In the genomic region with DNA sequence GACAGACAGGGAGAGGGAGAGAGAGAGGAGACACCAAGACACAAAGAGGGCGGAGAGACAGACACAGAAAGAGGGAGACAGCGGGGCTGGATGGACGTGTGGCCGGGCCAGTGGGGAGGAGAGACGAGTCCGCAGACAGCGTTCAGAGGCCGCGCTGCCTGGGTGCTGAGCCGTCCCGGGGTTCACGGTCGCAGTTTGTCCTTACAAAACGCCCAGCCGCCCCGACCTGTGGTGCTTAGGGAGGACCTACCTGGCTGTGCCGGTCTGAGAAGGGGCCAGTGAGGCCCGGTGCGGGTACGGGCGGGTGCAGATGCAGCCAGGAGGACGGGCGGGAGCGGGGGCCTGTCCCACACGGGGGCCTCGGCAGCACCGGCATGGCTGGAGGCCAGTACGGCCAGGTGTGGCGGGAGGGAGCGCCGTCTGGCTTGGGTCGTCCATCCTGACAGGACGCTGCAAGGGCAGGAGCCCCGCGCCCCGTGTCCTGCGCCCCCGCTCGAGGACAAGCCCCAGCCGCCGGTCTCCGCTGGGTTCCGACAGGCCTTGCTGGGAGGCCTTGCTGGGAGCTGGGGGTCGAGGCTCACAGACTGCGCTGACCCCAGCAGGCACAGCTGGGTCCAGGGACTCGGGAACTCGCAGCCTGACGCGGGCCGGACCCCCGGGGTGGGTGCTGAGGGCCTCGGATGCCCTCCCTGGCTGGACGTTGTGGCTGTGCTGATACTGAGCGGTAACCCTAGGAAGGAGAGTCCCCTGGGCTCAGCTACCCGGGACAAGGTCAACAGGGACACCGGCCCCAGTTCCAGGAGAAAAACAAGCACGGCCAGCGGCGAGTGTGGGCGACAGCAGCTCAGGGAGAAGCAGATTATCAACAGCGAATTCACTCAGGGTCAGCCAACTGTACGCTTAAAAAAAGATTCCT, we compare ENCODE assay signal across 1 cellular context.
A peak's percentile ranks its signal among the peaks of the same experiment; 100 is the strongest.
TF ChIP-seq lines count a peak whose summit lies in the region.

No MANE protein-coding gene starts in this region.

TF ChIP-seq in HepG2, 621 proteins besides CTCF, POLR2A, EP300 and RAD21 (continued from another document):
- TF ChIP-seq, protein P1, sequence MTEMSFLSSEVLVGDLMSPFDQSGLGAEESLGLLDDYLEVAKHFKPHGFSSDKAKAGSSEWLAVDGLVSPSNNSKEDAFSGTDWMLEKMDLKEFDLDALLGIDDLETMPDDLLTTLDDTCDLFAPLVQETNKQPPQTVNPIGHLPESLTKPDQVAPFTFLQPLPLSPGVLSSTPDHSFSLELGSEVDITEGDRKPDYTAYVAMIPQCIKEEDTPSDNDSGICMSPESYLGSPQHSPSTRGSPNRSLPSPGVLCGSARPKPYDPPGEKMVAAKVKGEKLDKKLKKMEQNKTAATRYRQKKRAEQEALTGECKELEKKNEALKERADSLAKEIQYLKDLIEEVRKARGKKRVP (CRISPR knock-in tag; IDR thresholded peaks at IDR 0.05): no peak
- TF ChIP-seq, protein P2, sequence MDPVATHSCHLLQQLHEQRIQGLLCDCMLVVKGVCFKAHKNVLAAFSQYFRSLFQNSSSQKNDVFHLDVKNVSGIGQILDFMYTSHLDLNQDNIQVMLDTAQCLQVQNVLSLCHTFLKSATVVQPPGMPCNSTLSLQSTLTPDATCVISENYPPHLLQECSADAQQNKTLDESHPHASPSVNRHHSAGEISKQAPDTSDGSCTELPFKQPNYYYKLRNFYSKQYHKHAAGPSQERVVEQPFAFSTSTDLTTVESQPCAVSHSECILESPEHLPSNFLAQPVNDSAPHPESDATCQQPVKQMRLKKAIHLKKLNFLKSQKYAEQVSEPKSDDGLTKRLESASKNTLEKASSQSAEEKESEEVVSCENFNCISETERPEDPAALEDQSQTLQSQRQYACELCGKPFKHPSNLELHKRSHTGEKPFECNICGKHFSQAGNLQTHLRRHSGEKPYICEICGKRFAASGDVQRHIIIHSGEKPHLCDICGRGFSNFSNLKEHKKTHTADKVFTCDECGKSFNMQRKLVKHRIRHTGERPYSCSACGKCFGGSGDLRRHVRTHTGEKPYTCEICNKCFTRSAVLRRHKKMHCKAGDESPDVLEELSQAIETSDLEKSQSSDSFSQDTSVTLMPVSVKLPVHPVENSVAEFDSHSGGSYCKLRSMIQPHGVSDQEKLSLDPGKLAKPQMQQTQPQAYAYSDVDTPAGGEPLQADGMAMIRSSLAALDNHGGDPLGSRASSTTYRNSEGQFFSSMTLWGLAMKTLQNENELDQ (CRISPR knock-in tag; IDR thresholded peaks at IDR 0.05; ENCODE audit: borderline replicate concordance): no peak
- TF ChIP-seq SPEN (CRISPR knock-in tag; IDR thresholded peaks at IDR 0.05; ENCODE audit: low read depth) (peak; percentile 54; the same call in 1 of the 2 replicates), WIZ (CRISPR knock-in tag; IDR thresholded peaks at IDR 0.05) (peak; percentile 60; the same call in 1 of the 2 replicates), RAD51 (IDR thresholded peaks at IDR 0.05; ENCODE audit: borderline replicate concordance) (no peak), MXD4 (CRISPR knock-in tag; IDR thresholded peaks at IDR 0.05) (no peak), ARNT2 (CRISPR knock-in tag; IDR thresholded peaks at IDR 0.05; ENCODE audit: low read depth) (peak; percentile 58; the same call in 1 of the 2 replicates), MBD4 (IDR thresholded peaks at IDR 0.05; ENCODE audit: borderline replicate concordance, low read length) (no peak), FOXA1 (IDR thresholded peaks at IDR 0.05) (no peak), FOXA1 (CRISPR knock-in tag; IDR thresholded peaks at IDR 0.05) (peak; percentile 15; the same call in 1 of the 2 replicates), ZFP36L1 (CRISPR knock-in tag; IDR thresholded peaks at IDR 0.05) (peak; percentile 88), ZNF232 (CRISPR knock-in tag; IDR thresholded peaks at IDR 0.05; ENCODE audit: borderline replicate concordance) (0 out of 2 replicates have a peak, but pooled peaks have one; percentile 37), ZSCAN12 (CRISPR knock-in tag; IDR thresholded peaks at IDR 0.05) (no peak), YEATS2 (CRISPR knock-in tag; IDR thresholded peaks at IDR 0.05; ENCODE audit: borderline replicate concordance) (no peak), ZNF562 (CRISPR knock-in tag; IDR thresholded peaks at IDR 0.05; ENCODE audit: borderline replicate concordance) (no peak), EED (CRISPR knock-in tag; IDR thresholded peaks at IDR 0.05) (no peak), NFKB2 (CRISPR knock-in tag; IDR thresholded peaks at IDR 0.05; ENCODE audit: borderline replicate concordance) (no peak), ZSCAN22 (CRISPR knock-in tag; IDR thresholded peaks at IDR 0.05) (no peak), ZNF34 (CRISPR knock-in tag; IDR thresholded peaks at IDR 0.05; ENCODE audit: borderline replicate concordance) (0 out of 2 replicates have a peak, but pooled peaks have one; percentile 66), ATM (IDR thresholded peaks at IDR 0.05; ENCODE audit: borderline replicate concordance) (no peak), ZNF136 (CRISPR knock-in tag; IDR thresholded peaks at IDR 0.05; ENCODE audit: low read depth) (no peak), ZNF672 (CRISPR knock-in tag; IDR thresholded peaks at IDR 0.05) (no peak), ZNF607 (CRISPR knock-in tag; IDR thresholded peaks at IDR 0.05; ENCODE audit: borderline replicate concordance) (peak; percentile 54), GPN1 (CRISPR knock-in tag; IDR thresholded peaks at IDR 0.05; ENCODE audit: borderline replicate concordance) (no peak), SP140L (CRISPR knock-in tag; IDR thresholded peaks at IDR 0.05; ENCODE audit: borderline replicate concordance) (no peak), CENPT (CRISPR knock-in tag; IDR thresholded peaks at IDR 0.05; ENCODE audit: low read depth) (peak; percentile 83), DMAP1 (CRISPR knock-in tag; IDR thresholded peaks at IDR 0.05) (peak; percentile 14; the same call in 1 of the 2 replicates), ZFP36L2 (CRISPR knock-in tag; IDR thresholded peaks at IDR 0.05) (no peak)
- TF ChIP-seq, protein P3, sequence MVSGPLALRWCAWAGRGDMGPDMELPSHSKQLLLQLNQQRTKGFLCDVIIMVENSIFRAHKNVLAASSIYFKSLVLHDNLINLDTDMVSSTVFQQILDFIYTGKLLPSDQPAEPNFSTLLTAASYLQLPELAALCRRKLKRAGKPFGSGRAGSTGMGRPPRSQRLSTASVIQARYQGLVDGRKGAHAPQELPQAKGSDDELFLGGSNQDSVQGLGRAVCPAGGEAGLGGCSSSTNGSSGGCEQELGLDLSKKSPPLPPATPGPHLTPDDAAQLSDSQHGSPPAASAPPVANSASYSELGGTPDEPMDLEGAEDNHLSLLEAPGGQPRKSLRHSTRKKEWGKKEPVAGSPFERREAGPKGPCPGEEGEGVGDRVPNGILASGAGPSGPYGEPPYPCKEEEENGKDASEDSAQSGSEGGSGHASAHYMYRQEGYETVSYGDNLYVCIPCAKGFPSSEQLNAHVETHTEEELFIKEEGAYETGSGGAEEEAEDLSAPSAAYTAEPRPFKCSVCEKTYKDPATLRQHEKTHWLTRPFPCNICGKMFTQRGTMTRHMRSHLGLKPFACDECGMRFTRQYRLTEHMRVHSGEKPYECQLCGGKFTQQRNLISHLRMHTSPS (CRISPR knock-in tag; IDR thresholded peaks at IDR 0.05; ENCODE audit: low read depth): no peak; the same call in 1 of the 2 replicates
- TF ChIP-seq, protein P4, sequence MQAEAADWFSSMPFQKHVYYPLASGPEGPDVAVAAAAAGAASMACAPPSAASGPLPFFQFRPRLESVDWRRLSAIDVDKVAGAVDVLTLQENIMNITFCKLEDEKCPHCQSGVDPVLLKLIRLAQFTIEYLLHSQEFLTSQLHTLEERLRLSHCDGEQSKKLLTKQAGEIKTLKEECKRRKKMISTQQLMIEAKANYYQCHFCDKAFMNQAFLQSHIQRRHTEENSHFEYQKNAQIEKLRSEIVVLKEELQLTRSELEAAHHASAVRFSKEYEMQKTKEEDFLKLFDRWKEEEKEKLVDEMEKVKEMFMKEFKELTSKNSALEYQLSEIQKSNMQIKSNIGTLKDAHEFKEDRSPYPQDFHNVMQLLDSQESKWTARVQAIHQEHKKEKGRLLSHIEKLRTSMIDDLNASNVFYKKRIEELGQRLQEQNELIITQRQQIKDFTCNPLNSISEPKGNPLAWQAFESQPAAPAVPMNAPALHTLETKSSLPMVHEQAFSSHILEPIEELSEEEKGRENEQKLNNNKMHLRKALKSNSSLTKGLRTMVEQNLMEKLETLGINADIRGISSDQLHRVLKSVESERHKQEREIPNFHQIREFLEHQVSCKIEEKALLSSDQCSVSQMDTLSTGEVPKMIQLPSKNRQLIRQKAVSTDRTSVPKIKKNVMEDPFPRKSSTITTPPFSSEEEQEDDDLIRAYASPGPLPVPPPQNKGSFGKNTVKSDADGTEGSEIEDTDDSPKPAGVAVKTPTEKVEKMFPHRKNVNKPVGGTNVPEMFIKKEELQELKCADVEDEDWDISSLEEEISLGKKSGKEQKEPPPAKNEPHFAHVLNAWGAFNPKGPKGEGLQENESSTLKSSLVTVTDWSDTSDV (CRISPR knock-in tag; IDR thresholded peaks at IDR 0.05): peak; percentile 96
- TF ChIP-seq, protein P5, sequence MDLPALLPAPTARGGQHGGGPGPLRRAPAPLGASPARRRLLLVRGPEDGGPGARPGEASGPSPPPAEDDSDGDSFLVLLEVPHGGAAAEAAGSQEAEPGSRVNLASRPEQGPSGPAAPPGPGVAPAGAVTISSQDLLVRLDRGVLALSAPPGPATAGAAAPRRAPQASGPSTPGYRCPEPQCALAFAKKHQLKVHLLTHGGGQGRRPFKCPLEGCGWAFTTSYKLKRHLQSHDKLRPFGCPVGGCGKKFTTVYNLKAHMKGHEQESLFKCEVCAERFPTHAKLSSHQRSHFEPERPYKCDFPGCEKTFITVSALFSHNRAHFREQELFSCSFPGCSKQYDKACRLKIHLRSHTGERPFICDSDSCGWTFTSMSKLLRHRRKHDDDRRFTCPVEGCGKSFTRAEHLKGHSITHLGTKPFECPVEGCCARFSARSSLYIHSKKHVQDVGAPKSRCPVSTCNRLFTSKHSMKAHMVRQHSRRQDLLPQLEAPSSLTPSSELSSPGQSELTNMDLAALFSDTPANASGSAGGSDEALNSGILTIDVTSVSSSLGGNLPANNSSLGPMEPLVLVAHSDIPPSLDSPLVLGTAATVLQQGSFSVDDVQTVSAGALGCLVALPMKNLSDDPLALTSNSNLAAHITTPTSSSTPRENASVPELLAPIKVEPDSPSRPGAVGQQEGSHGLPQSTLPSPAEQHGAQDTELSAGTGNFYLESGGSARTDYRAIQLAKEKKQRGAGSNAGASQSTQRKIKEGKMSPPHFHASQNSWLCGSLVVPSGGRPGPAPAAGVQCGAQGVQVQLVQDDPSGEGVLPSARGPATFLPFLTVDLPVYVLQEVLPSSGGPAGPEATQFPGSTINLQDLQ (CRISPR knock-in tag; IDR thresholded peaks at IDR 0.05): no peak; the same call in 1 of the 2 replicates
- TF ChIP-seq, protein P6, sequence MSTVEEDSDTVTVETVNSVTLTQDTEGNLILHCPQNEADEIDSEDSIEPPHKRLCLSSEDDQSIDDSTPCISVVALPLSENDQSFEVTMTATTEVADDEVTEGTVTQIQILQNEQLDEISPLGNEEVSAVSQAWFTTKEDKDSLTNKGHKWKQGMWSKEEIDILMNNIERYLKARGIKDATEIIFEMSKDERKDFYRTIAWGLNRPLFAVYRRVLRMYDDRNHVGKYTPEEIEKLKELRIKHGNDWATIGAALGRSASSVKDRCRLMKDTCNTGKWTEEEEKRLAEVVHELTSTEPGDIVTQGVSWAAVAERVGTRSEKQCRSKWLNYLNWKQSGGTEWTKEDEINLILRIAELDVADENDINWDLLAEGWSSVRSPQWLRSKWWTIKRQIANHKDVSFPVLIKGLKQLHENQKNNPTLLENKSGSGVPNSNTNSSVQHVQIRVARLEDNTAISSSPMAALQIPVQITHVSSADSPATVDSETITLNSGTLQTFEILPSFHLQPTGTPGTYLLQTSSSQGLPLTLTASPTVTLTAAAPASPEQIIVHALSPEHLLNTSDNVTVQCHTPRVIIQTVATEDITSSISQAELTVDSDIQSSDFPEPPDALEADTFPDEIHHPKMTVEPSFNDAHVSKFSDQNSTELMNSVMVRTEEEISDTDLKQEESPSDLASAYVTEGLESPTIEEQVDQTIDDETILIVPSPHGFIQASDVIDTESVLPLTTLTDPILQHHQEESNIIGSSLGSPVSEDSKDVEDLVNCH (CRISPR knock-in tag; IDR thresholded peaks at IDR 0.05): no peak
TF ChIP-seq in HepG2: peak in this region for 182.
